1 cellular context compared by ENCODE assay signal in the genomic region with DNA sequence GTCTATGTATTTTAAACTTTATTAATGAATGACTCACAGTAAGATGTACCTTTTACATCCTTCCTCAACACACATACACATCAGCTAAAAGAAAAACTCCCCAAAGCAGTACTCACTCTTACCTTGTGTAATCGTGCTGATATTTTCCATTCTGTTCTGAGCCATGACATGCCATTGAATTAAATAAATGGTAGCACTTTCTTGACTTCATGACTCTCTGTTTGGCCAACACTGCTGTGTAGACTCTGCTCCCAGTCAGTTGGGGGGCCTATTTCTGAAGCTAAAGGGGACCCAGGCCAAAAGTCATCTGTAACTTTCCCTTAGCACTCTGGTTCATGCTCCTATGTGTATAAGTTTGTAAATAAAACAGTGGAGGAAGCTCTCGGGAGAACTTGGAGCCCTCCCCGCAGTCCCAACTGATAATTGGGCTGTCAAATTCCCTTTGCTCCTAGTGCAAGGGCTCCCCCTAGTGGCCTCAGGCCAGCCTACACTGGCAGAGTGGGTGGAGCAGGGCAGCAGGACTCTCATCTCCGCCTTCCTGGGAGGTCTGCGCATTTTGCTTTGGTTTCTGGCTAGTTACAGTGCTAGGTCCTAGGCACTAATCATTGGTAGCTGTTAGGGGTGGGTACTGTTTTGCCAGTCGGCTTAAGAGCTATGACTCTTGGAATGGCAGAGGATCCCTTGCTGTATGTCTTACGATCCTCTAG.
TF ChIP-seq lines count a peak whose summit lies in the region.

No MANE protein-coding gene starts in this region.

TF ChIP-seq in SK-N-SH treated with all-trans-retinoic acid at 6 μM for 48 hours, 23 proteins besides CTCF, POLR2A, EP300 and RAD21 (continued from another document):
- TF ChIP-seq, protein P1, sequence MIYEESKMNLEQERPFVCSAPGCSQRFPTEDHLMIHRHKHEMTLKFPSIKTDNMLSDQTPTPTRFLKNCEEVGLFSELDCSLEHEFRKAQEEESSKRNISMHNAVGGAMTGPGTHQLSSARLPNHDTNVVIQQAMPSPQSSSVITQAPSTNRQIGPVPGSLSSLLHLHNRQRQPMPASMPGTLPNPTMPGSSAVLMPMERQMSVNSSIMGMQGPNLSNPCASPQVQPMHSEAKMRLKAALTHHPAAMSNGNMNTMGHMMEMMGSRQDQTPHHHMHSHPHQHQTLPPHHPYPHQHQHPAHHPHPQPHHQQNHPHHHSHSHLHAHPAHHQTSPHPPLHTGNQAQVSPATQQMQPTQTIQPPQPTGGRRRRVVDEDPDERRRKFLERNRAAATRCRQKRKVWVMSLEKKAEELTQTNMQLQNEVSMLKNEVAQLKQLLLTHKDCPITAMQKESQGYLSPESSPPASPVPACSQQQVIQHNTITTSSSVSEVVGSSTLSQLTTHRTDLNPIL (CRISPR knock-in tag; IDR thresholded peaks at IDR 0.05; ENCODE audit: low read depth): no peak
- TF ChIP-seq CSRNP3 (CRISPR knock-in tag; IDR thresholded peaks at IDR 0.05) (no peak), ISL1 (CRISPR knock-in tag; IDR thresholded peaks at IDR 0.05) (no peak), ZC3H10 (CRISPR knock-in tag; IDR thresholded peaks at IDR 0.05) (no peak), GLIS3 (CRISPR knock-in tag; IDR thresholded peaks at IDR 0.05) (no peak), PATZ1 (CRISPR knock-in tag; IDR thresholded peaks at IDR 0.05; ENCODE audit: borderline replicate concordance) (no peak)
